ENCODE assay signal across 8 cellular contexts in the genomic region with DNA sequence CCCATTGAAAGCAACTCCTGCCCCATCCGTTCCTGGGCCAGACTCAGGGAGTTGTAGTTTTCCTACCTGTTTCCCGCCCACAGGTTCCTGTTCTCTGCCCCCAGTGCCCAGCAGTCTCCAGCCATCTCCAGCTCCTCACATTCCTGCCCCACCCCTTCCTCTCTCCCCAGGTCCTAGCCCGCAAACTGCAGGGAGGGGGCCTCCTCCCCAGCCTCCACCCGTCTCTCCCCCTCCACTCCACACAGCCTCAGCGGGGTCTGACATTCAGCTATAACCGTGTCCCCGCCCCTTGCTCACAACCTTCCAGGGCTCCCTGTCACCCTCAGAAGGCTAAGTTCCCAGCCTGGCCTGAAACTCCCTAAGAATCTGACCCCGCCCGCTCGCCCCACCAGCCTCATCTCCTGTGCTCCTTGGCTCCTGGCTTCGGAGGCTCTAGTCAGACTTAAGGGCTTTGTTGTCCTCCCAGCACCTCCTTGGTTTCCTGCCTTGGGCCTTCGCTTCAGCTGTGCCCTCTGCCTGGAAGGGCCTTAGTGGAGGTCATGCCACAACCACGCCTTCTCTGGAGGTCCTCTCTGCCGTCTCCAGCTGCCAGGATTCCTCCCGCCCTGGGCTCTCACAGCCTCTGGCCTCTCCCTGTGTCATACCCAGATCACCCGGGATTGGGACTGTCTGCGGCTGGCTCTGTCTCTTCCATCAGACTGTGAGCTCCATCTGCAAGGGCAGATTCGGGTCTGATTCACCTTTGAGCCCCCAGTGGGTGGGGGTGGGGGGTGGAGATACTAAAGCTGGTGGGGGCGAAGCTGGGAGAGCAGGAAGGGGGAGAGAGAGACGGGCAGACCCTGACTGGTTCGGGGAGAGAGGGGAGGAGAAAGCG. TPM values are rescaled to one million over a fixed set of nuclear protein-coding genes. Genes with fewer than 3 reads are reported as not detected.
A peak's percentile ranks its signal among the peaks of the same experiment; 100 is the strongest.
DNase-seq lines count a peak whose midpoint lies in the region; ATAC-seq and TF ChIP-seq lines count a peak whose summit lies in the region.

No MANE protein-coding gene starts in this region.

- peaks cover 7% of the 10 kb centered on the region for H3K9me3 Mint-ChIP-seq in activated CD8-positive, alpha-beta memory T cell treated with anti-CD3 and anti-CD28 coated beads, Interleukin-2, amount 10 ng/mL, durations not matched to agents 7 days and 5 days (ENCODE audit: low read depth)
- peaks cover 4% of the 10 kb centered on the region for H3K9me3 Mint-ChIP-seq in mesothelial cell of epicardium

- peak in 1 of 4 donors; percentile 37 for TF ChIP-seq POLR2A in upper lobe of left lung (IDR thresholded peaks at IDR 0.05)

- WGBS in upper lobe of left lung, 2 donors, result 9 to 10% methylated on average over 21 to 22 of the region's 22 CpGs

- TF ChIP-seq CTCF in epithelial cell of esophagus (IDR thresholded peaks at IDR 0.05; ENCODE audit: insufficient read depth, low read depth, low read length, missing control alignments), result no peak
- no peak for TF ChIP-seq CTCF in mesothelial cell of epicardium (IDR thresholded peaks at IDR 0.05; ENCODE audit: unreplicated experiment)
- TF ChIP-seq CTCF in upper lobe of left lung (IDR thresholded peaks at IDR 0.05), result no peak

- H3K9me3 ChIP-seq in T-helper 17 cell (ENCODE audit: control insufficient read depth, low read length, poor library complexity, severe bottlenecking) (no peaks in the 10 kb centered on the region), upper lobe of left lung (no peaks in the 10 kb centered on the region)

- H3K4me3 Mint-ChIP-seq in activated CD8-positive, alpha-beta memory T cell treated with anti-CD3 and anti-CD28 coated beads, Interleukin-2, amount 10 ng/mL, durations not matched to agents 7 days and 5 days, result peak overlapping the region; percentile 68
- peak overlapping the region; percentile 95 for H3K4me3 Mint-ChIP-seq in T-helper 17 cell
- peak overlapping the region; percentile 82 for H3K4me3 Mint-ChIP-seq in mesothelial cell of epicardium

- H3K4me3 ChIP-seq in epithelial cell of esophagus (ENCODE audit: low read length), result peak overlapping the region; percentile 85
- peak overlapping the region; percentile 8 to 89 (median 70) for H3K4me3 ChIP-seq in upper lobe of left lung

- peaks cover 3% of the 10 kb centered on the region for H3K4me1 Mint-ChIP-seq in activated CD8-positive, alpha-beta memory T cell treated with anti-CD3 and anti-CD28 coated beads, Interleukin-2, amount 10 ng/mL, durations not matched to agents 7 days and 5 days
- peaks cover 30% of the 10 kb centered on the region for H3K4me1 Mint-ChIP-seq in T-helper 17 cell
- H3K4me1 Mint-ChIP-seq in mesothelial cell of epicardium, result peaks cover 34% of the 10 kb centered on the region

- peaks cover 19% of the 10 kb centered on the region for H3K27me3 Mint-ChIP-seq in activated CD8-positive, alpha-beta memory T cell treated with anti-CD3 and anti-CD28 coated beads, Interleukin-2, amount 10 ng/mL, durations not matched to agents 7 days and 5 days
- H3K27me3 Mint-ChIP-seq in T-helper 17 cell, result no peaks in the 10 kb centered on the region
- no peaks in the 10 kb centered on the region for H3K27me3 Mint-ChIP-seq in mesothelial cell of epicardium (ENCODE audit: low read depth)

- no peaks in the 10 kb centered on the region for H3K27me3 ChIP-seq in upper lobe of left lung

- H3K36me3 Mint-ChIP-seq in activated CD8-positive, alpha-beta memory T cell treated with anti-CD3 and anti-CD28 coated beads, Interleukin-2, amount 10 ng/mL, durations not matched to agents 7 days and 5 days, result peaks cover 3% of the 10 kb centered on the region
- H3K36me3 Mint-ChIP-seq in T-helper 17 cell (ENCODE audit: low read depth) (peaks cover 6% of the 10 kb centered on the region), mesothelial cell of epicardium (peaks cover 2% of the 10 kb centered on the region)

- CTCF ChIA-PET in activated CD8-positive, alpha-beta memory T cell treated with anti-CD3 and anti-CD28 coated beads, Interleukin-2, amount 10 ng/mL, durations not matched to agents 7 days and 5 days (lab: Charles Lee), result no interaction called here

- ATAC-seq in activated CD8-positive, alpha-beta memory T cell treated with anti-CD3 and anti-CD28 coated beads, Interleukin-2, amount 10 ng/mL, durations not matched to agents 7 days and 5 days, result no peak
- no peak for ATAC-seq in T-helper 17 cell
- ATAC-seq in upper lobe of left lung (ENCODE audit: low FRiP score in 2 of 2), result peak; percentile 50 to 69
- ATAC-seq in HG02763 (IDR thresholded peaks at IDR 0.05; ENCODE audit: unreplicated experiment), result no peak

- no peak for DNase-seq in activated CD8-positive, alpha-beta memory T cell treated with anti-CD3 and anti-CD28 coated beads, Interleukin-2, amount 10 ng/mL, durations not matched to agents 7 days and 5 days
- DNase-seq in activated CD8-positive, alpha-beta memory T cell treated with anti-CD3 and anti-CD28 coated beads for 24 hours, result no peak
- DNase-seq in T-helper 17 cell (no peak), epithelial cell of esophagus (ENCODE audit: low read depth) (peak; percentile 42), mesothelial cell of epicardium (ENCODE audit: low spot score in 2 of 2, unreplicated experiment in 2 of 2) (peak in 1 of 2 experiments; percentile 52), upper lobe of left lung (peak; percentile 56 to 69), NCI-H345 (lab: John Stamatoyannopoulos, UW) (no peak)

- H3K27ac Mint-ChIP-seq in activated CD8-positive, alpha-beta memory T cell treated with anti-CD3 and anti-CD28 coated beads, Interleukin-2, amount 10 ng/mL, durations not matched to agents 7 days and 5 days, result no peak overlapping the region
- H3K27ac Mint-ChIP-seq in T-helper 17 cell, result peak overlapping the region; percentile 96
- H3K27ac Mint-ChIP-seq in mesothelial cell of epicardium, result peak overlapping the region; percentile 94

- peak overlapping the region; percentile 89 to 96 (median 94) for H3K27ac ChIP-seq in upper lobe of left lung

- H3K4me1 ChIP-seq in upper lobe of left lung, result peaks cover 33 to 42% (median 37%) of the 10 kb centered on the region in 4 donors

- no peak for TF ChIP-seq EP300 in upper lobe of left lung (IDR thresholded peaks at IDR 0.05)

- H3K36me3 ChIP-seq in upper lobe of left lung, result peaks cover 0 to under 1% (median 0%) of the 10 kb centered on the region in 4 donors

RNA-seq across cellular contexts. Expression of gene SPACA6, which starts 5.1 kb away (rescaled TPM):
- total RNA-seq in activated CD8-positive, alpha-beta memory T cell treated with anti-CD3 and anti-CD28 coated beads, Interleukin-2, amount 10 ng/mL, durations not matched to agents 7 days and 5 days, result 1 to 10 TPM; 2.3 to 2.6 TPM
- total RNA-seq in T-helper 17 cell (1 to 10 TPM; 4.3 to 6.4 TPM), mesothelial cell of epicardium (83.1 to 88.1 TPM (median 87.6 TPM) in 3 replicates), upper lobe of left lung (100 to 1,000 TPM in 1 of 6 donors, 10 to 100 TPM in 4, 1 to 10 TPM in 1; 6.2 to 157 (median 19.7) TPM)

RNA-seq across cellular contexts. Expression of gene HAS1, which starts 35.8 kb away (rescaled TPM):
- not detected for total RNA-seq in activated CD8-positive, alpha-beta memory T cell treated with anti-CD3 and anti-CD28 coated beads, Interleukin-2, amount 10 ng/mL, durations not matched to agents 7 days and 5 days
- total RNA-seq in T-helper 17 cell (not detected), mesothelial cell of epicardium (0.32 to 0.58 TPM (median 0.44 TPM) in 3 replicates), upper lobe of left lung (1 to 10 TPM in 2 of 6 donors, under 1 TPM in 1, not detected in 3; 0.30 to 1.9 (median 1.8) TPM)

RNA-seq across cellular contexts. Expression of gene SIGLEC14, which starts 41.4 kb away (rescaled TPM):
- total RNA-seq in activated CD8-positive, alpha-beta memory T cell treated with anti-CD3 and anti-CD28 coated beads, Interleukin-2, amount 10 ng/mL, durations not matched to agents 7 days and 5 days, result under 1 TPM in 1 of 2 experiments, not detected in 1; 0.91 TPM
- total RNA-seq in T-helper 17 cell (1 to 10 TPM in 1 of 2 donors, under 1 TPM in 1; 0.86 to 3.3 TPM), mesothelial cell of epicardium (not detected in 3 replicates), upper lobe of left lung (10 to 100 TPM in 4 of 6 donors, 1 to 10 TPM in 1, not detected in 1; 5.0 to 44.6 (median 22.3) TPM)

RNA-seq across cellular contexts. Expression of gene SIGLEC5, which starts 57.8 kb away (rescaled TPM):
- total RNA-seq in activated CD8-positive, alpha-beta memory T cell treated with anti-CD3 and anti-CD28 coated beads, Interleukin-2, amount 10 ng/mL, durations not matched to agents 7 days and 5 days, result not detected
- under 1 TPM in 1 of 2 donors, not detected in 1; 0.37 TPM for total RNA-seq in T-helper 17 cell
- total RNA-seq in mesothelial cell of epicardium, result not detected in 3 replicates
- 1 to 10 TPM in 3 of 6 donors, under 1 TPM in 1, not detected in 2; 0.46 to 9.4 (median 5.7) TPM for total RNA-seq in upper lobe of left lung

Comparison
In these comparisons a context has a peak if more than half of its experiments do, and no peak if none do; other contexts are left out.
1. ATAC-seq: peak in upper lobe of left lung (2 of 2); none in activated CD8-positive, alpha-beta memory T cell treated with anti-CD3 and anti-CD28 coated beads, Interleukin-2, amount 10 ng/mL, durations not matched to agents 7 days and 5 days (single experiment), T-helper 17 cell (single experiment) and HG02763 (single experiment).
2. DNase-seq: peak in epithelial cell of esophagus (single experiment) and upper lobe of left lung (2 of 2); none in activated CD8-positive, alpha-beta memory T cell treated with anti-CD3 and anti-CD28 coated beads, Interleukin-2, amount 10 ng/mL, durations not matched to agents 7 days and 5 days (single experiment), activated CD8-positive, alpha-beta memory T cell treated with anti-CD3 and anti-CD28 coated beads for 24 hours (single experiment), T-helper 17 cell (0 of 3) and NCI-H345 (single experiment).
3. Peak in every context shown above with its lines, with median percentiles within 50 percentile points of each other: H3K4me3 Mint-ChIP-seq.